In genomic region chr16:86458457-86458777, GRCh38 we compare ENCODE assay signal across 1 cellular context.
A peak's percentile ranks its signal among the peaks of the same experiment; 100 is the strongest.
TF ChIP-seq lines count a peak whose summit lies in the region.

No MANE protein-coding gene starts in this region.

TF ChIP-seq in IMR-90, 13 proteins besides CTCF, POLR2A, EP300 and RAD21:
- peak; percentile 70 for TF ChIP-seq BHLHE40 (IDR thresholded peaks at IDR 0.05; ENCODE audit: low read depth, low read length)
- no peak for TF ChIP-seq CHD1 (IDR thresholded peaks at IDR 0.05; ENCODE audit: low read depth, low read length)
